18 cellular contexts compared by ENCODE assay signal in genomic region chr4:155745984-155746383, GRCh38. TPM values are rescaled to one million over a fixed set of nuclear protein-coding genes. Genes with fewer than 3 reads are reported as not detected.
A peak's percentile ranks its signal among the peaks of the same experiment; 100 is the strongest.
DNase-seq lines count a peak whose midpoint lies in the region; ATAC-seq, FAIRE-seq and TF ChIP-seq lines count a peak whose summit lies in the region.
"Had no signal": no experiment of that assay in that cellular context is flagged by ENCODE, and none has a peak within 500 bp of the region (broad histone marks: within the 10 kb centered on the region; RNA-seq: fewer than 3 reads in every experiment).

No MANE protein-coding gene starts in this region.

- no peak overlapping the region for H3K27ac ChIP-seq in aorta (ENCODE audit: low read depth in 1 of 2, low read length in 2 of 2)
- H3K27ac ChIP-seq: heart right ventricle, PC-9, SK-N-MC, skin epidermis, tibial nerve had no signal

- DNase-seq in HFFc6, result peak; percentile 12
- peak; percentile 13 for DNase-seq in bronchial epithelial cell (ENCODE audit: low read depth)
- DNase-seq in iris pigment epithelial cell (ENCODE audit: low read depth), result peak; percentile 87
- no peak for DNase-seq in aorta
- no peak for DNase-seq in activated CD8-positive, alpha-beta T cell treated with anti-CD3 and anti-CD28 coated beads, Interleukin-2, amount 10 ng/mL, durations not matched to agents 7 days and 5 days
- no peak for DNase-seq in GF-D8 (lab: John Stamatoyannopoulos, UW)
- no peak for DNase-seq in stimulated activated CD4-positive, alpha-beta T cell treated with anti-CD3 and anti-CD28 coated beads, Interleukin-2, amount 100 ng/mL, for 24 hours
- DNase-seq: activated CD4-positive, alpha-beta T cell treated with anti-CD3 and anti-CD28 coated beads for 4 hours; activated T-cell treated with anti-CD3 and anti-CD28 coated beads, Interleukin-2, amount 50 U/mL, for 24 hours; DMS79 treated with DMSO at 0.1 percent for 48 hours; heart right ventricle; mucosa of descending colon; PC-9 had no signal

- H3K27me3 ChIP-seq in bronchial epithelial cell (ENCODE audit: control insufficient read depth, insufficient read depth, low read length) (no peaks in the 10 kb centered on the region), aorta (ENCODE audit: control insufficient read depth in 1 of 2, insufficient read depth in 2 of 2, low read length in 1 of 2) (no peaks in the 10 kb centered on the region)
- H3K27me3 ChIP-seq: heart right ventricle, tibial nerve had no signal

- no peaks in the 10 kb centered on the region for H3K36me3 Mint-ChIP-seq in HFFc6 (ENCODE audit: low read depth)
- H3K36me3 Mint-ChIP-seq in activated CD8-positive, alpha-beta T cell treated with anti-CD3 and anti-CD28 coated beads, Interleukin-2, amount 10 ng/mL, durations not matched to agents 7 days and 5 days (ENCODE audit: low read depth), result no peaks in the 10 kb centered on the region
- H3K36me3 Mint-ChIP-seq: activated naive CD8-positive, alpha-beta T cell; CD14-positive monocyte had no signal

- intact Hi-C loops in aorta (cut with DNase I), result no loop called here

- peak; percentile 62 for ATAC-seq in aorta (ENCODE audit: low FRiP score)
- ATAC-seq in activated CD8-positive, alpha-beta T cell treated with anti-CD3 and anti-CD28 coated beads, Interleukin-2, amount 10 ng/mL, durations not matched to agents 7 days and 5 days, result no peak
- ATAC-seq: mucosa of descending colon had no signal

- no peaks in the 10 kb centered on the region for H3K9me3 ChIP-seq in aorta (ENCODE audit: control insufficient read depth, low read length)
- H3K9me3 ChIP-seq: heart right ventricle, mucosa of descending colon, tibial nerve had no signal

- FAIRE-seq in bronchial epithelial cell (lab: Jason Lieb, UNC), result no peak

- peaks cover 4% of the 10 kb centered on the region; the same call in 1 of the 2 replicates for H3K9me3 Mint-ChIP-seq in HFFc6
- no peaks in the 10 kb centered on the region for H3K9me3 Mint-ChIP-seq in activated CD8-positive, alpha-beta T cell treated with anti-CD3 and anti-CD28 coated beads, Interleukin-2, amount 10 ng/mL, durations not matched to agents 7 days and 5 days (ENCODE audit: insufficient read depth)
- H3K9me3 Mint-ChIP-seq: activated T-cell treated with anti-CD3 and anti-CD28 coated beads, Interleukin-2, amount 50 U/mL, for 24 hours had no signal

- POLR2A ChIA-PET in activated CD8-positive, alpha-beta T cell treated with anti-CD3 and anti-CD28 coated beads, Interleukin-2, amount 10 ng/mL, durations not matched to agents 7 days and 5 days (lab: Charles Lee), result no interaction called here

- CTCF ChIA-PET in activated CD8-positive, alpha-beta T cell treated with anti-CD3 and anti-CD28 coated beads, Interleukin-2, amount 10 ng/mL, durations not matched to agents 7 days and 5 days (lab: Charles Lee), result no interaction called here

- no peaks in the 10 kb centered on the region for H3K4me1 Mint-ChIP-seq in HFFc6 (ENCODE audit: low read depth)
- no peaks in the 10 kb centered on the region for H3K4me1 Mint-ChIP-seq in activated CD8-positive, alpha-beta T cell treated with anti-CD3 and anti-CD28 coated beads, Interleukin-2, amount 10 ng/mL, durations not matched to agents 7 days and 5 days (ENCODE audit: low read depth)
- H3K4me1 Mint-ChIP-seq: CD14-positive monocyte had no signal

- H3K4me3 Mint-ChIP-seq in HFFc6, result no peak overlapping the region
- H3K4me3 Mint-ChIP-seq in activated CD8-positive, alpha-beta T cell treated with anti-CD3 and anti-CD28 coated beads, Interleukin-2, amount 10 ng/mL, durations not matched to agents 7 days and 5 days, result no peak overlapping the region
- H3K4me3 Mint-ChIP-seq: activated naive CD8-positive, alpha-beta T cell; activated T-cell treated with anti-CD3 and anti-CD28 coated beads, Interleukin-2, amount 50 U/mL, for 24 hours; CD14-positive monocyte had no signal

- no peak for TF ChIP-seq CTCF in HFFc6 (IDR thresholded peaks at IDR 0.05)
- no peak for TF ChIP-seq CTCF in bronchial epithelial cell (IDR thresholded peaks at IDR 0.05; ENCODE audit: insufficient read depth, low read length, severe bottlenecking)

- peaks cover 2% of the 10 kb centered on the region; the same call in 1 of the 2 replicates for H3K27me3 Mint-ChIP-seq in HFFc6 (ENCODE audit: insufficient read depth)
- no peaks in the 10 kb centered on the region for H3K27me3 Mint-ChIP-seq in activated CD8-positive, alpha-beta T cell treated with anti-CD3 and anti-CD28 coated beads, Interleukin-2, amount 10 ng/mL, durations not matched to agents 7 days and 5 days (ENCODE audit: low read depth)
- H3K27me3 Mint-ChIP-seq: activated naive CD8-positive, alpha-beta T cell; activated T-cell treated with anti-CD3 and anti-CD28 coated beads, Interleukin-2, amount 50 U/mL, for 24 hours had no signal

- no peaks in the 10 kb centered on the region for H3K4me1 ChIP-seq in aorta (ENCODE audit: control insufficient read depth in 1 of 2, insufficient read depth in 2 of 2, low read length in 2 of 2)
- H3K4me1 ChIP-seq: heart right ventricle, tibial nerve had no signal

- no peak overlapping the region for H3K27ac Mint-ChIP-seq in HFFc6
- no peak overlapping the region for H3K27ac Mint-ChIP-seq in activated CD8-positive, alpha-beta T cell treated with anti-CD3 and anti-CD28 coated beads, Interleukin-2, amount 10 ng/mL, durations not matched to agents 7 days and 5 days
- H3K27ac Mint-ChIP-seq: activated naive CD8-positive, alpha-beta T cell; activated T-cell treated with anti-CD3 and anti-CD28 coated beads, Interleukin-2, amount 50 U/mL, for 24 hours; CD14-positive monocyte had no signal

- H3K36me3 ChIP-seq in bronchial epithelial cell (ENCODE audit: control insufficient read depth, insufficient read depth, low read length) (no peaks in the 10 kb centered on the region), aorta (ENCODE audit: control insufficient read depth in 1 of 2, insufficient read depth in 2 of 2, low read length in 1 of 2) (peaks cover 0 to 1% of the 10 kb centered on the region in 2 donors)
- H3K36me3 ChIP-seq: heart right ventricle, tibial nerve had no signal

- WGBS in aorta, 2 donors, result 40 to 41% methylated on average over 5 of the region's 5 CpGs

- no peak overlapping the region for H3K4me3 ChIP-seq in bronchial epithelial cell (ENCODE audit: low read depth, low read length)
- H3K4me3 ChIP-seq in aorta (ENCODE audit: low read length in 2 of 2), result no peak overlapping the region
- H3K4me3 ChIP-seq: heart right ventricle, mucosa of descending colon, PC-9, SK-N-MC, skin epidermis, tibial nerve had no signal

RNA-seq across cellular contexts. Expression of gene GUCY1B1, which starts 12.8 kb away (rescaled TPM):
- under 1 TPM in 1 of 6 experiments, not detected in 5; 0.07 TPM for total RNA-seq in HFFc6 (2021; fragmentation: NEBNext Ultra II Directional; extraction: Animal tissue kit (Norgen Biotek cat#: 25700))
- total RNA-seq in bronchial epithelial cell (2.1 and 4.6 TPM in 2 replicates), aorta (10 to 100 TPM; 24.9 to 26.4 TPM)
- polyA plus RNA-seq in aorta, result 10 to 100 TPM; 10.0 to 44.0 TPM
- under 1 TPM; 0.10 to 0.26 TPM for total RNA-seq in activated CD8-positive, alpha-beta T cell treated with anti-CD3 and anti-CD28 coated beads, Interleukin-2, amount 10 ng/mL, durations not matched to agents 7 days and 5 days

Comparison
In these comparisons a context has a peak if more than half of its experiments do, and no peak if none do; other contexts are left out.
1. DNase-seq: peak in HFFc6 (single experiment), bronchial epithelial cell (single experiment) and iris pigment epithelial cell (single experiment); none in aorta (0 of 2), activated CD8-positive, alpha-beta T cell treated with anti-CD3 and anti-CD28 coated beads, Interleukin-2, amount 10 ng/mL, durations not matched to agents 7 days and 5 days (single experiment), GF-D8 (single experiment) and stimulated activated CD4-positive, alpha-beta T cell treated with anti-CD3 and anti-CD28 coated beads, Interleukin-2, amount 100 ng/mL, for 24 hours (0 of 2).